ENCODE assay signal across 21 cellular contexts in genomic region chr4:68570122-68570507, GRCh38. TPM values are rescaled to one million over a fixed set of nuclear protein-coding genes. Genes with fewer than 3 reads are reported as not detected.
DNase-seq lines count a peak whose midpoint lies in the region; ATAC-seq lines count a peak whose summit lies in the region.
"Had no signal": no experiment of that assay in that cellular context is flagged by ENCODE, and none has a peak within 500 bp of the region (broad histone marks: within the 10 kb centered on the region; RNA-seq: fewer than 3 reads in every experiment).

No MANE protein-coding gene starts in this region.

- H3K4me1 Mint-ChIP-seq in stimulated activated memory B cell treated with anti-CD40 and anti-IgM and Interleukin-4, amounts not matched to agents 10 μg/mL and 1 μg/mL and 100 μg/mL, for 72 hours = no peaks in the 10 kb centered on the region
- H3K4me1 Mint-ChIP-seq: activated CD4-positive, alpha-beta T cell treated with anti-CD3 and anti-CD28 coated beads, Interleukin-2, amount 10 ng/mL, durations not matched to agents 7 days and 5 days had no signal

- DNase-seq in hypothalamus (lab: John Stamatoyannopoulos, UW) (no peak), mesenteric fat pad (ENCODE audit: low spot score) (no peak)
- DNase-seq: activated CD4-positive, alpha-beta T cell treated with anti-CD3 and anti-CD28 coated beads, Interleukin-2, amount 10 ng/mL, durations not matched to agents 7 days and 5 days; DMS153; dorsolateral prefrontal cortex; esophagus squamous epithelium; head of caudate nucleus; islet precursor cell; NCI-H1436 treated with DMSO at 0.1 percent for 48 hours; NCI-H446 treated with DMSO at 0.1 percent for 48 hours; nucleus accumbens; sigmoid colon; SJCRH30; stimulated activated CD4-positive, alpha-beta T cell treated with anti-CD3 and anti-CD28 coated beads, Interleukin-2, amount 100 ng/mL, for 48 hours had no signal

- no peak overlapping the region for H3K4me3 Mint-ChIP-seq in stimulated activated memory B cell treated with anti-CD40 and anti-IgM and Interleukin-4, amounts not matched to agents 10 μg/mL and 1 μg/mL and 100 μg/mL, for 72 hours
- H3K4me3 Mint-ChIP-seq: activated CD4-positive, alpha-beta T cell treated with anti-CD3 and anti-CD28 coated beads, Interleukin-2, amount 10 ng/mL, durations not matched to agents 7 days and 5 days had no signal

- H3K36me3 Mint-ChIP-seq in stimulated activated memory B cell treated with anti-CD40 and anti-IgM and Interleukin-4, amounts not matched to agents 10 μg/mL and 1 μg/mL and 100 μg/mL, for 72 hours = no peaks in the 10 kb centered on the region
- H3K36me3 Mint-ChIP-seq: activated naive CD4-positive, alpha-beta T cell treated with anti-CD3 and anti-CD28 coated beads, Interleukin-2, amount 50 U/mL, for 72 hours had no signal

- H3K27me3 Mint-ChIP-seq in stimulated activated memory B cell treated with anti-CD40 and anti-IgM and Interleukin-4, amounts not matched to agents 10 μg/mL and 1 μg/mL and 100 μg/mL, for 72 hours = no peaks in the 10 kb centered on the region
- H3K27me3 Mint-ChIP-seq: activated CD4-positive, alpha-beta T cell treated with anti-CD3 and anti-CD28 coated beads, Interleukin-2, amount 10 ng/mL, durations not matched to agents 7 days and 5 days had no signal

- no peaks in the 10 kb centered on the region for H3K9me3 Mint-ChIP-seq in stimulated activated memory B cell treated with anti-CD40 and anti-IgM and Interleukin-4, amounts not matched to agents 10 μg/mL and 1 μg/mL and 100 μg/mL, for 72 hours
- H3K9me3 Mint-ChIP-seq: activated CD4-positive, alpha-beta T cell treated with anti-CD3 and anti-CD28 coated beads, Interleukin-2, amount 10 ng/mL, durations not matched to agents 7 days and 5 days; activated naive CD4-positive, alpha-beta T cell treated with anti-CD3 and anti-CD28 coated beads, Interleukin-2, amount 50 U/mL, for 72 hours had no signal

- H3K27ac Mint-ChIP-seq in stimulated activated memory B cell treated with anti-CD40 and anti-IgM and Interleukin-4, amounts not matched to agents 10 μg/mL and 1 μg/mL and 100 μg/mL, for 72 hours = peak overlapping the region; percentile 60
- H3K27ac Mint-ChIP-seq: activated CD4-positive, alpha-beta T cell treated with anti-CD3 and anti-CD28 coated beads, Interleukin-2, amount 10 ng/mL, durations not matched to agents 7 days and 5 days; activated naive CD4-positive, alpha-beta T cell treated with anti-CD3 and anti-CD28 coated beads, Interleukin-2, amount 50 U/mL, for 72 hours had no signal

- ATAC-seq in GM19023 (IDR thresholded peaks at IDR 0.05; ENCODE audit: unreplicated experiment) = peak; percentile 38
- peak; percentile 52 for ATAC-seq in HG02678 (IDR thresholded peaks at IDR 0.05; ENCODE audit: unreplicated experiment)
- peak; percentile 57 for ATAC-seq in HG03460 (IDR thresholded peaks at IDR 0.05; ENCODE audit: unreplicated experiment)
- no peak for ATAC-seq in stimulated activated memory B cell treated with anti-CD40 and anti-IgM and Interleukin-4, amounts not matched to agents 10 μg/mL and 1 μg/mL and 100 μg/mL, for 72 hours
- ATAC-seq in GM19324 (IDR thresholded peaks at IDR 0.05; ENCODE audit: low FRiP score, unreplicated experiment) = no peak
- ATAC-seq: activated naive CD4-positive, alpha-beta T cell treated with anti-CD3 and anti-CD28 coated beads, Interleukin-2, amount 50 U/mL, for 72 hours had no signal

RNA-seq across cellular contexts. Expression of gene UGT2B17, which starts 6.0 kb away (rescaled TPM):
- total RNA-seq in mesenteric fat pad = 0.29 TPM
- total RNA-seq: activated CD4-positive, alpha-beta T cell treated with anti-CD3 and anti-CD28 coated beads, Interleukin-2, amount 10 ng/mL, durations not matched to agents 7 days and 5 days; activated naive CD4-positive, alpha-beta T cell treated with anti-CD3 and anti-CD28 coated beads, Interleukin-2, amount 50 U/mL, for 72 hours; esophagus squamous epithelium; SJCRH30; thoracic aorta had no signal

Comparison
In these comparisons a context has a peak if more than half of its experiments do, and no peak if none do; other contexts are left out.
1. ATAC-seq: peak in GM19023 (single experiment), HG02678 (single experiment) and HG03460 (single experiment); none in stimulated activated memory B cell treated with anti-CD40 and anti-IgM and Interleukin-4, amounts not matched to agents 10 μg/mL and 1 μg/mL and 100 μg/mL, for 72 hours (single experiment) and GM19324 (single experiment).